ENCODE assay signal across 19 cellular contexts in genomic region chr17:79531696-79532095, GRCh38.
"Had no signal": no experiment of that assay in that cellular context is flagged by ENCODE, and none has a peak within 500 bp of the region (broad histone marks: within the 10 kb centered on the region; RNA-seq: fewer than 3 reads in every experiment).

No MANE protein-coding gene starts in this region.

- ATAC-seq: activated naive CD4-positive, alpha-beta T cell treated with anti-CD3 and anti-CD28 coated beads, Interleukin-2, amount 50 U/mL, for 72 hours; foreskin keratinocyte; stimulated activated naive CD8-positive, alpha-beta T cell treated with anti-CD3 and anti-CD28 coated beads, Interleukin-15, Interleukin-2, amounts not matched to agents 100 U/mL and 50 U/mL, for 24 hours; T-helper 17 cell had no signal

- H3K27ac ChIP-seq: ascending aorta, foreskin keratinocyte, SK-N-MC, upper lobe of left lung had no signal

- H3K27ac Mint-ChIP-seq: activated naive CD4-positive, alpha-beta T cell treated with anti-CD3 and anti-CD28 coated beads, Interleukin-2, amount 50 U/mL, for 72 hours; memory B cell; progenitor cell of endocrine pancreas; T-helper 17 cell had no signal

- H3K36me3 Mint-ChIP-seq: activated naive CD4-positive, alpha-beta T cell treated with anti-CD3 and anti-CD28 coated beads, Interleukin-2, amount 50 U/mL, for 72 hours; memory B cell had no signal

- H3K27me3 ChIP-seq: ascending aorta, foreskin keratinocyte, upper lobe of left lung had no signal

- DNase-seq: activated CD4-positive, alpha-beta T cell treated with anti-CD3 and anti-CD28 coated beads for 48 hours; activated CD4-positive, CD25-positive, alpha-beta regulatory T cell; activated gamma-delta T cell treated with Interleukin-2 at 50 U/mL for 16 hours; activated T-cell treated with anti-CD3 and anti-CD28 coated beads, Interleukin-2, amount 50 U/mL, for 1 hour; cortex of kidney; erythroblast; foreskin keratinocyte; stimulated activated CD4-positive, alpha-beta T cell treated with anti-CD3 and anti-CD28 coated beads, Interleukin-4, amount 100 ng/mL, for 24 hours; stimulated activated naive CD8-positive, alpha-beta T cell treated with anti-CD3 and anti-CD28 coated beads, Interleukin-15, Interleukin-2, amounts not matched to agents 100 U/mL and 50 U/mL, for 24 hours; SW 1271; T-helper 17 cell had no signal

- H3K4me1 ChIP-seq: ascending aorta, foreskin keratinocyte, upper lobe of left lung had no signal

- H3K4me3 ChIP-seq: ascending aorta, SK-N-MC, upper lobe of left lung had no signal

- H3K4me1 Mint-ChIP-seq: central memory CD8-positive, alpha-beta T cell; memory B cell had no signal

- H3K36me3 ChIP-seq: ascending aorta, upper lobe of left lung had no signal

- H3K9me3 ChIP-seq: ascending aorta, upper lobe of left lung had no signal

- H3K4me3 Mint-ChIP-seq: central memory CD8-positive, alpha-beta T cell; memory B cell; nephron; T-helper 17 cell had no signal

- H3K9me3 Mint-ChIP-seq: activated naive CD4-positive, alpha-beta T cell treated with anti-CD3 and anti-CD28 coated beads, Interleukin-2, amount 50 U/mL, for 72 hours; central memory CD8-positive, alpha-beta T cell; memory B cell; nephron had no signal
